In the genomic region with DNA sequence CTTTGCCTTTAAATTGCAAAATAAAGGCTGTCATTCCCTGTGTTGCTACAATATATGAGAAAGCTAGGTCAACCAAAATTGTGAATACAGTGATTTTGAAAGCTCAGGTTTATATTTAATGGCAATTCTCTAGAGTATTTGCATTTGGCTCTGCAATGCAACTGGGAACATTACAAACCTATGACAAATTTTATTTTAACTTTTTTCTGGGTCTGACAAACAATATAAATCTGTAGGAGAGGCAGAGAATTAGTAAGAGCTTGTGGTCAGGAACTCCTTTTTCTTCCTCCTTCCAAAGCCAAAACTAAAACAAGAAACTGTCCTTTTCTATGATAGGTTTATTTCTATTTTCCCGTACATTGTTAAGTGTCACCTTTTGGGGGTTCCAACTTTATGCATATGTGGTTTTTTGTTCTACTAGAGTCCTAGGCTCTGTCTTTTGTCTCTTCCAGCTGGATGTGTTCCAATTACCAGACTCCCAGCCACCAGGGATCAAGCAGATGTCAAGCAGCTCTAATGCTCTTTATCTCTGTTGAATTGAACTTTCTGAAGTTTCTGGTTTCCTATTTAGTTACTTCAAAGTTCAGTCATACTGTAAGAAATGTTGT, we compare ENCODE assay signal across 15 cellular contexts.
DNase-seq lines count a peak whose midpoint lies in the region; ATAC-seq and TF ChIP-seq lines count a peak whose summit lies in the region.
"Had no signal": no experiment of that assay in that cellular context is flagged by ENCODE, and none has a peak within 500 bp of the region (broad histone marks: within the 10 kb centered on the region; RNA-seq: fewer than 3 reads in every experiment).

No MANE protein-coding gene starts in this region.

- H3K27ac ChIP-seq in WERI-Rb-1 (no peak overlapping the region), smooth muscle cell (ENCODE audit: low read depth) (peak overlapping the region; percentile 63), left lung (no peak overlapping the region)
- H3K27ac ChIP-seq: SK-N-MC, tibial nerve had no signal

- CTCF ChIA-PET in GM10248 (lab: Yijun Ruan, JAX), result interaction anchor here (0.7 to 2.2 kb wide), 6 partner anchors 10 to 262 kb away, joined by 3 to 5 read pairs (median 3); no protein-coding TSS in a partner anchor

- no peaks in the 10 kb centered on the region for H3K9me3 Mint-ChIP-seq in activated T-cell treated with anti-CD3 and anti-CD28 coated beads, Interleukin-2, amount 50 U/mL, for 24 hours
- no peaks in the 10 kb centered on the region for H3K9me3 Mint-ChIP-seq in activated T-cell treated with anti-CD3 and anti-CD28 coated beads, Interleukin-2, amount 50 U/mL, for 72 hours
- no peaks in the 10 kb centered on the region for H3K9me3 Mint-ChIP-seq in glutamatergic neuron (ENCODE audit: unreplicated experiment)

- H3K4me1 ChIP-seq in smooth muscle cell (ENCODE audit: low read depth) (peaks cover 12% of the 10 kb centered on the region), left lung (peaks cover 0 to 8% of the 10 kb centered on the region in 2 donors)

- H3K4me3 ChIP-seq in WERI-Rb-1 (ENCODE audit: low read depth, low read length) (no peak overlapping the region), smooth muscle cell (no peak overlapping the region), left lung (no peak overlapping the region)
- H3K4me3 ChIP-seq: SK-N-MC, tibial nerve had no signal

- H3K27me3 Mint-ChIP-seq in activated T-cell treated with anti-CD3 and anti-CD28 coated beads, Interleukin-2, amount 50 U/mL, for 24 hours, result no peaks in the 10 kb centered on the region
- H3K27me3 Mint-ChIP-seq in activated T-cell treated with anti-CD3 and anti-CD28 coated beads, Interleukin-2, amount 50 U/mL, for 72 hours (ENCODE audit: low read depth), result no peaks in the 10 kb centered on the region
- H3K27me3 Mint-ChIP-seq in glutamatergic neuron (ENCODE audit: unreplicated experiment), result peaks cover 3% of the 10 kb centered on the region

- no peak for ATAC-seq in activated T-cell treated with anti-CD3 and anti-CD28 coated beads, Interleukin-2, amount 50 U/mL, for 72 hours (replicated peaks in 1 of 2)
- ATAC-seq in HG03025 (IDR thresholded peaks at IDR 0.05; ENCODE audit: low FRiP score, unreplicated experiment), result no peak
- ATAC-seq in left lung, result no peak

- H3K4me3 Mint-ChIP-seq in activated T-cell treated with anti-CD3 and anti-CD28 coated beads, Interleukin-2, amount 50 U/mL, for 24 hours, result no peak overlapping the region
- no peak overlapping the region for H3K4me3 Mint-ChIP-seq in activated T-cell treated with anti-CD3 and anti-CD28 coated beads, Interleukin-2, amount 50 U/mL, for 72 hours
- peak overlapping the region; percentile 69 for H3K4me3 Mint-ChIP-seq in glutamatergic neuron (ENCODE audit: unreplicated experiment)

- H3K36me3 ChIP-seq in WERI-Rb-1, result peaks cover 26% of the 10 kb centered on the region
- H3K36me3 ChIP-seq in smooth muscle cell (ENCODE audit: low read depth), result no peaks in the 10 kb centered on the region
- peaks cover 0 to 61% of the 10 kb centered on the region in 2 donors for H3K36me3 ChIP-seq in left lung

- POLR2A ChIA-PET in GM10248 (lab: Yijun Ruan, JAX), result no interaction called here

- no peaks in the 10 kb centered on the region for H3K27me3 ChIP-seq in WERI-Rb-1 (ENCODE audit: insufficient read depth, low read depth, severe bottlenecking)
- no peaks in the 10 kb centered on the region for H3K27me3 ChIP-seq in smooth muscle cell (ENCODE audit: low read depth)
- H3K27me3 ChIP-seq in left lung, result no peaks in the 10 kb centered on the region
- H3K27me3 ChIP-seq: tibial nerve had no signal

- DNase-seq in activated T-cell treated with anti-CD3 and anti-CD28 coated beads, Interleukin-2, amount 50 U/mL, for 24 hours, result no peak
- DNase-seq in activated T-cell treated with anti-CD3 and anti-CD28 coated beads, Interleukin-2, amount 50 U/mL, for 72 hours, result no peak
- DNase-seq in WERI-Rb-1 (peak; percentile 50), glutamatergic neuron (no peak), smooth muscle cell (lab: John Stamatoyannopoulos, UW; ENCODE audit: unreplicated experiment) (no peak), GM10248 (ENCODE audit: extremely low spot score) (no peak), left lung (no peak)
- DNase-seq: activated CD4-positive, alpha-beta T cell treated with anti-CD3 and anti-CD28 coated beads for 48 hours; activated effector memory CD4-positive, alpha-beta T cell treated with Interleukin-2 at 50 U/mL for 16 hours; cortex of kidney; NCI-H1048; NCI-H748 treated with DMSO at 0.1 percent for 48 hours had no signal

- intact Hi-C loops in left lung (cut with DNase I), result no loop called here

- H3K27ac Mint-ChIP-seq in activated T-cell treated with anti-CD3 and anti-CD28 coated beads, Interleukin-2, amount 50 U/mL, for 24 hours, result peak overlapping the region; percentile 0
- no peak overlapping the region for H3K27ac Mint-ChIP-seq in activated T-cell treated with anti-CD3 and anti-CD28 coated beads, Interleukin-2, amount 50 U/mL, for 72 hours
- H3K27ac Mint-ChIP-seq in glutamatergic neuron (ENCODE audit: unreplicated experiment), result peak overlapping the region; percentile 83

- peaks cover 67% of the 10 kb centered on the region for H3K36me3 Mint-ChIP-seq in activated T-cell treated with anti-CD3 and anti-CD28 coated beads, Interleukin-2, amount 50 U/mL, for 24 hours (ENCODE audit: low read depth)
- H3K36me3 Mint-ChIP-seq in activated T-cell treated with anti-CD3 and anti-CD28 coated beads, Interleukin-2, amount 50 U/mL, for 72 hours (ENCODE audit: insufficient read depth in 2 of 2), result peaks cover 3 to 10% of the 10 kb centered on the region in 2 donors
- no peaks in the 10 kb centered on the region for H3K36me3 Mint-ChIP-seq in glutamatergic neuron (ENCODE audit: unreplicated experiment)

- H3K9me3 ChIP-seq in WERI-Rb-1 (ENCODE audit: severe bottlenecking), result no peaks in the 10 kb centered on the region
- no peaks in the 10 kb centered on the region for H3K9me3 ChIP-seq in smooth muscle cell (replicated peaks; ENCODE audit: low read depth)
- H3K9me3 ChIP-seq in left lung, result no peaks in the 10 kb centered on the region
- H3K9me3 ChIP-seq: tibial nerve had no signal

- H3K79me2 ChIP-seq in smooth muscle cell (ENCODE audit: low read depth), result peaks cover 7% of the 10 kb centered on the region

- H3K4me2 ChIP-seq in smooth muscle cell, result peak overlapping the region; percentile 44

- H4K20me1 ChIP-seq in smooth muscle cell (ENCODE audit: low read depth), result peaks cover 21% of the 10 kb centered on the region

- peaks cover 19% of the 10 kb centered on the region for H3K4me1 Mint-ChIP-seq in activated T-cell treated with anti-CD3 and anti-CD28 coated beads, Interleukin-2, amount 50 U/mL, for 24 hours (ENCODE audit: low read depth)
- peaks cover 17% of the 10 kb centered on the region for H3K4me1 Mint-ChIP-seq in activated T-cell treated with anti-CD3 and anti-CD28 coated beads, Interleukin-2, amount 50 U/mL, for 72 hours (ENCODE audit: low read depth)
- H3K4me1 Mint-ChIP-seq in glutamatergic neuron (ENCODE audit: low read depth, unreplicated experiment), result peaks cover 21% of the 10 kb centered on the region

- peaks cover 11% of the 10 kb centered on the region for H3F3A ChIP-seq in smooth muscle cell (ENCODE audit: low read depth)

- 41% methylated on average over 1 of the region's 1 CpG for WGBS in smooth muscle cell (ENCODE audit: low lambda C conversion rate)

- no peak overlapping the region for H3K9ac ChIP-seq in smooth muscle cell (ENCODE audit: low read depth)

- no peak overlapping the region for H2AFZ ChIP-seq in smooth muscle cell (ENCODE audit: low read depth)

- TF ChIP-seq CTCF in WERI-Rb-1 (IDR thresholded peaks at IDR 0.05; ENCODE audit: low read depth, low read length) (no peak), glutamatergic neuron (IDR thresholded peaks at IDR 0.05; ENCODE audit: partially characterized antibody, unreplicated experiment) (no peak), smooth muscle cell (IDR thresholded peaks at IDR 0.05; ENCODE audit: borderline replicate concordance, insufficient read depth, poor library complexity, severe bottlenecking) (no peak), GM10248 (IDR thresholded peaks at IDR 0.05; ENCODE audit: control extremely low read depth, extremely low read depth, low read depth, missing control alignments) (no peak), left lung (IDR thresholded peaks at IDR 0.05) (no peak)
